ENCODE assay signal across 9 cellular contexts in genomic region chr22:36419177-36419911, GRCh38. TPM values are rescaled to one million over a fixed set of nuclear protein-coding genes. Genes with fewer than 3 reads are reported as not detected.
DNase-seq lines count a peak whose midpoint lies in the region; ATAC-seq and TF ChIP-seq lines count a peak whose summit lies in the region.
"Had no signal": no experiment of that assay in that cellular context is flagged by ENCODE, and none has a peak within 500 bp of the region (broad histone marks: within the 10 kb centered on the region; RNA-seq: fewer than 3 reads in every experiment).

No MANE protein-coding gene starts in this region.

- H3K27me3 ChIP-seq in gastroesophageal sphincter: no peaks in the 10 kb centered on the region

- ATAC-seq in gastroesophageal sphincter (peak; percentile 73), HG02623 (IDR thresholded peaks at IDR 0.05; ENCODE audit: unreplicated experiment) (no peak), HG03460 (IDR thresholded peaks at IDR 0.05; ENCODE audit: unreplicated experiment) (no peak)

- H3K36me3 Mint-ChIP-seq in progenitor cell of endocrine pancreas (ENCODE audit: insufficient read depth): no peaks in the 10 kb centered on the region

- no peaks in the 10 kb centered on the region for H3K27me3 Mint-ChIP-seq in progenitor cell of endocrine pancreas

- peak overlapping the region in 1 of 2 donors; percentile 22 for H3K4me3 ChIP-seq in gastroesophageal sphincter

- H3K4me1 ChIP-seq in gastroesophageal sphincter: peaks cover 0 to 19% (median 3%) of the 10 kb centered on the region in 3 donors

- TF ChIP-seq CTCF in gastroesophageal sphincter (IDR thresholded peaks at IDR 0.05): no peak
- no peak for TF ChIP-seq CTCF in progenitor cell of endocrine pancreas (IDR thresholded peaks at IDR 0.05; ENCODE audit: unreplicated experiment)

- H3K36me3 ChIP-seq in gastroesophageal sphincter: no peaks in the 10 kb centered on the region

- peak overlapping the region; percentile 88 for H3K27ac Mint-ChIP-seq in progenitor cell of endocrine pancreas

- no peaks in the 10 kb centered on the region for H3K9me3 ChIP-seq in gastroesophageal sphincter

- no peaks in the 10 kb centered on the region for H3K9me3 Mint-ChIP-seq in progenitor cell of endocrine pancreas (ENCODE audit: low read depth)

- no peak for TF ChIP-seq EP300 in gastroesophageal sphincter (IDR thresholded peaks at IDR 0.05)

- H3K4me3 Mint-ChIP-seq in progenitor cell of endocrine pancreas (ENCODE audit: low read depth): peak overlapping the region; percentile 9

- H3K4me1 Mint-ChIP-seq in progenitor cell of endocrine pancreas (ENCODE audit: low read depth): peaks cover 12% of the 10 kb centered on the region

- peak overlapping the region in 3 of 4 donors; percentile 60 to 76 (median 70) for H3K27ac ChIP-seq in gastroesophageal sphincter
- H3K27ac ChIP-seq: C4-2B had no signal

- in situ Hi-C loops in SK-MEL-5 (cut with HindIII; ENCODE audit: low pct_unique_long_range_greater_than_20kb, low sequenced_read_pairs): no loop called here

- TF ChIP-seq POLR2A in gastroesophageal sphincter (IDR thresholded peaks at IDR 0.05): no peak

- DNase-seq in SIG-M5 treated with dmso at 0.1 percent for 504 hours (lab: John Stamatoyannopoulos, UW; ENCODE audit: unreplicated experiment): peak; percentile 49
- no peak for DNase-seq in SIG-M5 (lab: John Stamatoyannopoulos, UW)
- DNase-seq in SK-MEL-5 (ENCODE audit: low read depth, low spot score): peak; percentile 82
- no peak for DNase-seq in progenitor cell of endocrine pancreas (ENCODE audit: low spot score, unreplicated experiment)
- no peak for DNase-seq in D341Med (ENCODE audit: low spot score)

- WGBS in gastroesophageal sphincter (ENCODE audit: low coverage in 1 of 2), 2 donors: 4 to 12% methylated on average over 10 of the region's 13 CpGs

RNA-seq across cellular contexts. Expression of gene MYH9, which starts 31.6 kb away (rescaled TPM):
- 69.7 and 99.6 TPM in 2 replicates for total RNA-seq in SK-MEL-5 (2014; rRNA removed; shearing (Covaris generic))
- 124 and 171 TPM in 2 replicates for polyA plus RNA-seq in SK-MEL-5 (2015; cell fraction: cytosol; rRNA removed)
- 34.3 and 43.3 TPM in 2 replicates for polyA plus RNA-seq in SK-MEL-5 (2015; cell fraction: nucleus; rRNA removed)
- total RNA-seq in gastroesophageal sphincter (100 to 1,000 TPM; 304 to 366 (median 322) TPM), progenitor cell of endocrine pancreas (299 and 306 TPM in 2 replicates)

Comparison
In these comparisons a context has a peak if more than half of its experiments do, and no peak if none do; other contexts are left out.
1. DNase-seq: peak in SIG-M5 treated with dmso at 0.1 percent for 504 hours (single experiment) and SK-MEL-5 (single experiment); none in SIG-M5 (single experiment), progenitor cell of endocrine pancreas (single experiment) and D341Med (single experiment).